ENCODE assay signal across 18 cellular contexts in the genomic region with DNA sequence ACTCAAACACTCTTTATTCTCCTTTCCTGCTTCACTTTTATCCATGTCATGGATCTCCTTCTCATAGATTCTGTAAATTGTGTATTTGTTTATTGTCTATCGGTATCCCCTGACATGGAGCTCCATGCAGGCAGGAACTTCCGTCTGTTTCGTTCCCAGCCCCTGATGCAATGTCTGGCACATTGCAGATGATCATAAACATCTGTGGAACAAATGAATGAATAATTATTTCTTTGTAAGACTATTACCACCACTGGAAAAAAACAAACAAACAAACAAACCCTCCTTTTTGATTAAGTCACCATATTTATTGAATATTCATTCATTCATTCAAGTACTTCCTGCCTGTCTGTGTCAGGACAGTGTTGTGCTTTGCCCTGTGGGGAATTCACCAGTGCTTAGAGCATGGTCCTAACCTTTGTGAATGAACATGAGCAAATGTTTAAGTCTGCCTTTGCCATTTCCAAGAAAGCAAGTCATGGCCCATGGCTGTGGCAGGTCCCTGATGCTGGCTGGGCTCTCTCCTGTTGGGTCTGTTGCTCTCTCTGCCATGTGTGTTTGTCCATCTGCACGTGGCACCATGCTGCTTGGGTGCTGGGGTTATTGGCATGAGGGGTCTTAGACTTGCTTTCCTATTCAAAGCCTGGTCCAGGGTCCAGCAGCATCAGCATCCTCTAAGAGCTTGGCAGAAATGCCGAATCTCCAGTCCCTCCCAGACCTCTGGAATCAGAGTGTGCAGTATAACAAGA. TPM values are rescaled to one million over a fixed set of nuclear protein-coding genes. Genes with fewer than 3 reads are reported as not detected.
DNase-seq lines count a peak whose midpoint lies in the region; ATAC-seq and TF ChIP-seq lines count a peak whose summit lies in the region.
"Had no signal": no experiment of that assay in that cellular context is flagged by ENCODE, and none has a peak within 500 bp of the region (broad histone marks: within the 10 kb centered on the region; RNA-seq: fewer than 3 reads in every experiment).

No MANE protein-coding gene starts in this region.

- H3K27ac ChIP-seq in left ventricle myocardium inferior (replicated peaks) (peak overlapping the region; percentile 56), heart right ventricle (peak overlapping the region in 3 of 10 donors; percentile 19 to 71 (median 32)), layer of hippocampus (ENCODE audit: low read depth, low read length) (peak overlapping the region; percentile 54), suprapubic skin (peak overlapping the region; percentile 40)
- H3K27ac ChIP-seq: C4-2B, KMS-11 had no signal

- H3K4me1 Mint-ChIP-seq in T-cell (peaks cover 19 to 41% (median 28%) of the 10 kb centered on the region in 3 donors), glutamatergic neuron (ENCODE audit: low read depth, unreplicated experiment) (peaks cover 17% of the 10 kb centered on the region)
- H3K4me1 Mint-ChIP-seq in activated CD4-positive, alpha-beta T cell treated with anti-CD3 and anti-CD28 coated beads for 36 hours: peaks cover 18% of the 10 kb centered on the region

- H3K27me3 Mint-ChIP-seq in T-cell: no peaks in the 10 kb centered on the region
- H3K27me3 Mint-ChIP-seq in activated CD4-positive, alpha-beta T cell treated with anti-CD3 and anti-CD28 coated beads for 36 hours: no peaks in the 10 kb centered on the region
- peaks cover 16% of the 10 kb centered on the region for H3K27me3 Mint-ChIP-seq in glutamatergic neuron (ENCODE audit: unreplicated experiment)

- H3K4me3 Mint-ChIP-seq in T-cell (no peak overlapping the region), glutamatergic neuron (ENCODE audit: unreplicated experiment) (no peak overlapping the region)
- H3K4me3 Mint-ChIP-seq in activated CD4-positive, alpha-beta T cell treated with anti-CD3 and anti-CD28 coated beads for 36 hours: no peak overlapping the region
- H3K4me3 Mint-ChIP-seq: HFFc6 had no signal

- H3K27ac Mint-ChIP-seq in T-cell (peak overlapping the region; percentile 37 to 56), glutamatergic neuron (ENCODE audit: unreplicated experiment) (no peak overlapping the region)
- H3K27ac Mint-ChIP-seq in activated CD4-positive, alpha-beta T cell treated with anti-CD3 and anti-CD28 coated beads for 36 hours: no peak overlapping the region
- no peak overlapping the region for H3K27ac Mint-ChIP-seq in activated naive CD4-positive, alpha-beta T cell treated with anti-CD3 and anti-CD28 coated beads, Interleukin-2, amount 50 U/mL, for 72 hours
- H3K27ac Mint-ChIP-seq: HFFc6 had no signal

- TF ChIP-seq POLR2A in suprapubic skin (IDR thresholded peaks at IDR 0.05): no peak

- DNase-seq in left ventricle myocardium inferior (no peak), heart right ventricle (no peak), T-cell (no peak), suprapubic skin (ENCODE audit: low spot score in 2 of 2) (no peak), glutamatergic neuron (no peak)
- DNase-seq in activated CD4-positive, alpha-beta T cell treated with anti-CD3 and anti-CD28 coated beads for 36 hours: no peak
- DNase-seq in activated naive CD4-positive, alpha-beta T cell treated with anti-CD3 and anti-CD28 coated beads, Interleukin-2, amount 50 U/mL, for 72 hours (ENCODE audit: low spot score in 2 of 2): no peak
- DNase-seq: DMS 273 treated with DMSO at 0.1 percent for 48 hours, HFFc6, NCI-H1092, NCI-H1694, NCI-H2107, NCI-H748 treated with DMSO at 0.1 percent for 48 hours, SHP77 had no signal

- POLR2A ChIA-PET in T-cell (lab: Charles Lee): no interaction called here
- POLR2A ChIA-PET in activated CD4-positive, alpha-beta T cell treated with anti-CD3 and anti-CD28 coated beads for 36 hours (lab: Charles Lee): no interaction called here

- H3K9me3 ChIP-seq in left ventricle myocardium inferior (replicated peaks) (no peaks in the 10 kb centered on the region), heart right ventricle (no peaks in the 10 kb centered on the region), suprapubic skin (no peaks in the 10 kb centered on the region)

- WGBS in heart right ventricle, 2 donors: 82 to 87% methylated on average over 5 of the region's 5 CpGs
- WGBS in suprapubic skin: 74% methylated on average over 5 of the region's 5 CpGs

- intact Hi-C loops in left ventricle myocardium inferior (cut with micrococcal nuclease): no loop called here
- intact Hi-C loops in heart right ventricle (cut with DNase I): loop anchor here in 5 of 10 donors (5.0 to 10.0 kb wide), 4 partner anchors 32 to 275 kb away; no protein-coding TSS in a partner anchor
- intact Hi-C loops in activated CD4-positive, alpha-beta T cell treated with anti-CD3 and anti-CD28 coated beads for 36 hours (cut with DNase I, micrococcal nuclease): no loop called here

- ATAC-seq in heart right ventricle (no peak), T-cell (replicated peaks in 1 of 4) (no peak)
- no peak for ATAC-seq in activated CD4-positive, alpha-beta T cell treated with anti-CD3 and anti-CD28 coated beads for 36 hours
- no peak for ATAC-seq in activated naive CD4-positive, alpha-beta T cell treated with anti-CD3 and anti-CD28 coated beads, Interleukin-2, amount 50 U/mL, for 72 hours
- ATAC-seq: Panc1 had no signal

- H3K4me3 ChIP-seq in left ventricle myocardium inferior (no peak overlapping the region), heart right ventricle (no peak overlapping the region), suprapubic skin (no peak overlapping the region)

- H3K9me3 Mint-ChIP-seq in T-cell: no peaks in the 10 kb centered on the region
- no peaks in the 10 kb centered on the region for H3K9me3 Mint-ChIP-seq in activated CD4-positive, alpha-beta T cell treated with anti-CD3 and anti-CD28 coated beads for 36 hours (ENCODE audit: low read depth)
- H3K9me3 Mint-ChIP-seq in activated naive CD4-positive, alpha-beta T cell treated with anti-CD3 and anti-CD28 coated beads, Interleukin-2, amount 50 U/mL, for 72 hours: no peaks in the 10 kb centered on the region
- H3K9me3 Mint-ChIP-seq in glutamatergic neuron (ENCODE audit: unreplicated experiment): peaks cover 4% of the 10 kb centered on the region
- H3K9me3 Mint-ChIP-seq: HFFc6 had no signal

- no peak for TF ChIP-seq EP300 in suprapubic skin (IDR thresholded peaks at IDR 0.05)

- no peak for TF ChIP-seq CTCF in left ventricle myocardium inferior (IDR thresholded peaks at IDR 0.05; ENCODE audit: borderline replicate concordance)
- no peak for TF ChIP-seq CTCF in heart right ventricle (IDR thresholded peaks at IDR 0.05)
- no peak for TF ChIP-seq CTCF in suprapubic skin (IDR thresholded peaks at IDR 0.05)
- no peak for TF ChIP-seq CTCF in glutamatergic neuron (IDR thresholded peaks at IDR 0.05; ENCODE audit: partially characterized antibody, unreplicated experiment)

- CTCF ChIA-PET in T-cell (lab: Charles Lee): no interaction called here
- CTCF ChIA-PET in activated CD4-positive, alpha-beta T cell treated with anti-CD3 and anti-CD28 coated beads for 36 hours (lab: Charles Lee): interaction anchor here (0.8 to 1.3 kb wide), 3 partner anchors 24 to 174 kb away, joined by 3 read pairs; no protein-coding TSS in a partner anchor

- peaks cover 76% of the 10 kb centered on the region for H3K36me3 ChIP-seq in left ventricle myocardium inferior
- H3K36me3 ChIP-seq in heart right ventricle: peaks cover 0 to 94% (median 52%) of the 10 kb centered on the region in 9 donors
- H3K36me3 ChIP-seq in suprapubic skin: peaks cover 9% of the 10 kb centered on the region

- H3K4me1 ChIP-seq in left ventricle myocardium inferior: peaks cover 89% of the 10 kb centered on the region
- peaks cover 14 to 72% (median 40%) of the 10 kb centered on the region in 9 donors for H3K4me1 ChIP-seq in heart right ventricle
- H3K4me1 ChIP-seq in suprapubic skin: peaks cover 48% of the 10 kb centered on the region

- no peaks in the 10 kb centered on the region for H3K27me3 ChIP-seq in left ventricle myocardium inferior (ENCODE audit: low read depth)
- no peaks in the 10 kb centered on the region for H3K27me3 ChIP-seq in heart right ventricle
- no peaks in the 10 kb centered on the region for H3K27me3 ChIP-seq in layer of hippocampus (ENCODE audit: control insufficient read depth, insufficient read depth, low read length)
- no peaks in the 10 kb centered on the region for H3K27me3 ChIP-seq in suprapubic skin

- no peaks in the 10 kb centered on the region for H3K36me3 Mint-ChIP-seq in T-cell
- no peaks in the 10 kb centered on the region for H3K36me3 Mint-ChIP-seq in activated CD4-positive, alpha-beta T cell treated with anti-CD3 and anti-CD28 coated beads for 36 hours (ENCODE audit: low read depth)
- no peaks in the 10 kb centered on the region for H3K36me3 Mint-ChIP-seq in activated naive CD4-positive, alpha-beta T cell treated with anti-CD3 and anti-CD28 coated beads, Interleukin-2, amount 50 U/mL, for 72 hours
- H3K36me3 Mint-ChIP-seq in glutamatergic neuron (ENCODE audit: unreplicated experiment): peaks cover 24% of the 10 kb centered on the region

RNA-seq across cellular contexts. Expression of a gene that starts 47.5 kb away (rescaled TPM):
- total RNA-seq in left ventricle myocardium inferior: 67.5 TPM
- 10 to 100 TPM; 53.7 to 68.0 (median 62.5) TPM for total RNA-seq in heart right ventricle
- polyA plus RNA-seq in heart right ventricle: 10 to 100 TPM; 96.4 to 98.1 TPM
- 10 to 100 TPM; 21.7 to 35.6 (median 35.0) TPM for total RNA-seq in T-cell
- 10 to 100 TPM; 20.4 to 38.1 (median 36.5) TPM for total RNA-seq in suprapubic skin
- 10 to 100 TPM; 58.6 to 88.7 TPM for total RNA-seq in activated CD4-positive, alpha-beta T cell treated with anti-CD3 and anti-CD28 coated beads for 36 hours
- total RNA-seq in activated naive CD4-positive, alpha-beta T cell treated with anti-CD3 and anti-CD28 coated beads, Interleukin-2, amount 50 U/mL, for 72 hours: 10 to 100 TPM; 50.5 to 67.5 TPM
- 33.5 TPM for total RNA-seq in glutamatergic neuron (ENCODE audit: unreplicated experiment)

Comparison
In these comparisons a context has a peak if more than half of its experiments do, and no peak if none do; other contexts are left out.
1. H3K27ac Mint-ChIP-seq: peak in T-cell (2 of 2); none in activated CD4-positive, alpha-beta T cell treated with anti-CD3 and anti-CD28 coated beads for 36 hours (single experiment), activated naive CD4-positive, alpha-beta T cell treated with anti-CD3 and anti-CD28 coated beads, Interleukin-2, amount 50 U/mL, for 72 hours (0 of 2) and glutamatergic neuron (single experiment).